In genomic region chr3:28612232-28612631, GRCh38 we compare ENCODE assay signal across 1 cellular context.
TF ChIP-seq lines count a peak whose summit lies in the region.

No MANE protein-coding gene starts in this region.

TF ChIP-seq in WTC11, 78 proteins besides CTCF, POLR2A, EP300 and RAD21 (continued from another document):
- TF ChIP-seq USF2 (CRISPR knock-in tag; IDR thresholded peaks at IDR 0.05) = no peak
- no peak for TF ChIP-seq ZNF219 (CRISPR knock-in tag; IDR thresholded peaks at IDR 0.05; ENCODE audit: borderline replicate concordance)
- TF ChIP-seq ERG (CRISPR knock-in tag; IDR thresholded peaks at IDR 0.05) = no peak
- TF ChIP-seq GRHL2 (CRISPR knock-in tag; IDR thresholded peaks at IDR 0.05; ENCODE audit: insufficient replicate concordance, severe bottlenecking) = no peak
- no peak for TF ChIP-seq OVOL2 (CRISPR knock-in tag; IDR thresholded peaks at IDR 0.05; ENCODE audit: borderline replicate concordance)
- no peak for TF ChIP-seq ATF1 (CRISPR knock-in tag; IDR thresholded peaks at IDR 0.05)
- no peak for TF ChIP-seq NFATC4 (CRISPR knock-in tag; IDR thresholded peaks at IDR 0.05)
- no peak for TF ChIP-seq TCF7 (CRISPR knock-in tag; IDR thresholded peaks at IDR 0.05; ENCODE audit: low read depth)
